Comparison of ENCODE assay signal across 8 cellular contexts in the genomic region with DNA sequence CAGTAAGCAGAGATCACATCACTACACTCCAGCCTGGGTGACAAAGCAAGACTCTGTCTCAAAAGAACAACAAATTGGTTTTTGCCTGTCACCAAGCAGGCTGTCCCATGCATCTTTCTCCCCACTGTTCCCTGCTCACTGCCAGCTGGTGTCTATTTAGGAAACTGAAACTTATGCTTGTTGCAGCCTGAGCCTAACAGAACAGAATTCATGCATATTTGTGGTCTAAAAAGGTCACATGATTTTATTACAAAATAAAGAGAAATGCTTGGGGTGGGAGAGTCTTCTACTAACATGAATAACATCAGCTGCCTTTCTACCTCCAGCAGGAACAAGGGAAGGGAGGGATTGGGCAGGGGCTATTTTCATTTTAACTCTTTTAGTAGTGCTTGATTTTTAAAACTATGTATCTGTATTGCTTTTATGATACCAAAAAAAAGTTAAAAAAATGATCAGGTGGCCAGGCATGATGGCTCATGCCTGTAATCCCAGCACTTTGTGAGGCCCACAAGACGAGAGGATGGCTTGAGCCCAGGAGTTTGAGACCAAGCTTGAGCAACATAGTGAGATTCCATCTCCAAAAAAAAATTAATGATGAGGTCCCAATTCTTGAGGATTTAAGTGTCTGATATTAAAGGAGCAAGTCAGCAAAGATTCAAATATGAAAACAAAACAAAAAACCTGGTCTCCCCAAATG. TPM values are rescaled to one million over a fixed set of nuclear protein-coding genes. Genes with fewer than 3 reads are reported as not detected.
DNase-seq lines count a peak whose midpoint lies in the region; FAIRE-seq and TF ChIP-seq lines count a peak whose summit lies in the region.

No MANE protein-coding gene starts in this region.

- H3K4me1 ChIP-seq in ectodermal cell (ENCODE audit: control insufficient read depth, insufficient read depth, low read length) = peaks cover 9% of the 10 kb centered on the region
- peaks cover 0 to 12% of the 10 kb centered on the region in 2 donors for H3K4me1 ChIP-seq in muscle layer of duodenum (ENCODE audit: control insufficient read depth in 1 of 2, insufficient read depth in 2 of 2, low read length in 2 of 2)

- H3K4me3 ChIP-seq in ectodermal cell (ENCODE audit: insufficient read depth, low read depth, low read length) (peak overlapping the region; percentile 69), muscle layer of duodenum (ENCODE audit: low read depth in 1 of 2, low read length in 2 of 2) (peak overlapping the region; percentile 65 to 97)

- FAIRE-seq in RCC 7860 (lab: Jason Lieb, UNC) = no peak

- WGBS in ectodermal cell, 2 experiments = 52 to 63% methylated on average over 1 of the region's 1 CpG

- peak; percentile 20 for TF ChIP-seq POLR2A in GM18951 (IDR thresholded peaks at IDR 0.05; ENCODE audit: extremely low read depth, insufficient read depth, insufficient read length)

- H3K27me3 ChIP-seq in ectodermal cell (ENCODE audit: control insufficient read depth, insufficient read depth, low read length, poor library complexity, severe bottlenecking) (peaks cover 12% of the 10 kb centered on the region), muscle layer of duodenum (ENCODE audit: low read depth, low read length) (no peaks in the 10 kb centered on the region)

- no peaks in the 10 kb centered on the region for H3K9me3 ChIP-seq in ectodermal cell (ENCODE audit: control insufficient read depth, low read length)
- no peaks in the 10 kb centered on the region for H3K9me3 ChIP-seq in muscle layer of duodenum (ENCODE audit: control insufficient read depth in 1 of 2, low read length in 2 of 2)

- in situ Hi-C loops in GM18951 (cut with MboI; ENCODE audit: low sequenced_read_pairs, unreplicated experiment) = no loop called here

- H3K27ac ChIP-seq in ectodermal cell (ENCODE audit: insufficient read depth, low read depth, low read length, poor library complexity, severe bottlenecking) = no peak overlapping the region
- H3K27ac ChIP-seq in muscle layer of duodenum (ENCODE audit: low read length) = peak overlapping the region; percentile 94

- H3K36me3 ChIP-seq in ectodermal cell (ENCODE audit: control insufficient read depth, insufficient read depth, low read length) (peaks cover 21% of the 10 kb centered on the region), muscle layer of duodenum (ENCODE audit: control insufficient read depth in 1 of 2, insufficient read depth in 2 of 2, low read length in 2 of 2) (peaks cover 23 to 28% of the 10 kb centered on the region in 2 donors)

- peak; percentile 51 for DNase-seq in RCC 7860 (ENCODE audit: low spot score)
- DNase-seq in NCI-H2029 (lab: John Stamatoyannopoulos, UW) = no peak
- DNase-seq in activated CD4-positive, alpha-beta T cell treated with anti-CD3 and anti-CD28 coated beads, Interleukin-2, amount 50 U/mL, for 4 hours = no peak
- no peak for DNase-seq in NCI-H526 (lab: John Stamatoyannopoulos, UW)
- DNase-seq in NCI-H2171 treated with DMSO at 0.1 percent for 48 hours (lab: John Stamatoyannopoulos, UW) = no peak

RNA-seq across cellular contexts. Expression of a gene that starts 0.9 kb away (rescaled TPM):
- polyA plus RNA-seq in ectodermal cell (2013, experiment 1 of 4) = 77.9 TPM
- polyA plus RNA-seq in ectodermal cell (2013, experiment 2 of 4) = 90.8 TPM
- polyA plus RNA-seq in ectodermal cell (2013, experiment 3 of 4) = 60.5 TPM
- 69.2 TPM for polyA plus RNA-seq in ectodermal cell (2013, experiment 4 of 4)

RNA-seq across cellular contexts. Expression of a gene that starts 3.7 kb away (rescaled TPM):
- not detected for polyA plus RNA-seq in ectodermal cell (2013, experiment 1 of 4)
- polyA plus RNA-seq in ectodermal cell (2013, experiment 2 of 4) = not detected
- polyA plus RNA-seq in ectodermal cell (2013, experiment 3 of 4) = not detected
- polyA plus RNA-seq in ectodermal cell (2013, experiment 4 of 4) = not detected

RNA-seq across cellular contexts. Expression of a gene that starts 20.3 kb away (rescaled TPM):
- polyA plus RNA-seq in ectodermal cell (2013, experiment 1 of 4) = 0.69 TPM
- 0.66 TPM for polyA plus RNA-seq in ectodermal cell (2013, experiment 2 of 4)
- polyA plus RNA-seq in ectodermal cell (2013, experiment 3 of 4) = 0.27 TPM
- polyA plus RNA-seq in ectodermal cell (2013, experiment 4 of 4) = 0.61 TPM

RNA-seq across cellular contexts. Expression of a gene that starts 25.2 kb away (rescaled TPM):
- polyA plus RNA-seq in ectodermal cell (2013, experiment 1 of 4) = 72.3 TPM
- polyA plus RNA-seq in ectodermal cell (2013, experiment 2 of 4) = 72.0 TPM
- polyA plus RNA-seq in ectodermal cell (2013, experiment 3 of 4) = 53.4 TPM
- polyA plus RNA-seq in ectodermal cell (2013, experiment 4 of 4) = 70.1 TPM

RNA-seq across cellular contexts. Expression of a gene that starts 43.2 kb away (rescaled TPM):
- polyA plus RNA-seq in ectodermal cell (2013, experiment 1 of 4) = 163 TPM
- polyA plus RNA-seq in ectodermal cell (2013, experiment 2 of 4) = 174 TPM
- 144 TPM for polyA plus RNA-seq in ectodermal cell (2013, experiment 3 of 4)
- 150 TPM for polyA plus RNA-seq in ectodermal cell (2013, experiment 4 of 4)
